Comparison of ENCODE assay signal across 1 cellular context in the genomic region with DNA sequence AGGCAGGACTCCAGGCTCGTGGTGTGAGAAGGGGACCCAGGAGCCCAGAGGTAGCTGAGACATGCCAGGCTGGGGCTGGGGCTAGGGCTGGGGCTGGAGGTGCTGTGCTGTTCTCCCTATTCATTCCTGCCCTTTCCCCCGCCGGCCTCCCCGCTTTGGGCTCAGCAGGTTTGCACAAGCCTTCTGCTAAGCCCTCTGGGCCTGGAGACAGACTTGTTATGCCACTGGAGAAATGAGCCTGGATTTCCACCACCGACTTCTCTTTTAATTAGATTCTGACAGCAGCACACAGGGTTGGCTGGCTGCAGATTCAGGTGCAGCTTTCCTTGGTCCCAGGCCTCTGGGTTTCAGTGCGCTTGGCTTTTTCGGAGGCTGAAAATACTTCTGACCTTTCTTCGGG.
TF ChIP-seq lines count a peak whose summit lies in the region.

No MANE protein-coding gene starts in this region.

TF ChIP-seq in SK-N-SH, 30 proteins besides CTCF, POLR2A, EP300 and RAD21 (continued from another document):
- TF ChIP-seq, protein P1, sequence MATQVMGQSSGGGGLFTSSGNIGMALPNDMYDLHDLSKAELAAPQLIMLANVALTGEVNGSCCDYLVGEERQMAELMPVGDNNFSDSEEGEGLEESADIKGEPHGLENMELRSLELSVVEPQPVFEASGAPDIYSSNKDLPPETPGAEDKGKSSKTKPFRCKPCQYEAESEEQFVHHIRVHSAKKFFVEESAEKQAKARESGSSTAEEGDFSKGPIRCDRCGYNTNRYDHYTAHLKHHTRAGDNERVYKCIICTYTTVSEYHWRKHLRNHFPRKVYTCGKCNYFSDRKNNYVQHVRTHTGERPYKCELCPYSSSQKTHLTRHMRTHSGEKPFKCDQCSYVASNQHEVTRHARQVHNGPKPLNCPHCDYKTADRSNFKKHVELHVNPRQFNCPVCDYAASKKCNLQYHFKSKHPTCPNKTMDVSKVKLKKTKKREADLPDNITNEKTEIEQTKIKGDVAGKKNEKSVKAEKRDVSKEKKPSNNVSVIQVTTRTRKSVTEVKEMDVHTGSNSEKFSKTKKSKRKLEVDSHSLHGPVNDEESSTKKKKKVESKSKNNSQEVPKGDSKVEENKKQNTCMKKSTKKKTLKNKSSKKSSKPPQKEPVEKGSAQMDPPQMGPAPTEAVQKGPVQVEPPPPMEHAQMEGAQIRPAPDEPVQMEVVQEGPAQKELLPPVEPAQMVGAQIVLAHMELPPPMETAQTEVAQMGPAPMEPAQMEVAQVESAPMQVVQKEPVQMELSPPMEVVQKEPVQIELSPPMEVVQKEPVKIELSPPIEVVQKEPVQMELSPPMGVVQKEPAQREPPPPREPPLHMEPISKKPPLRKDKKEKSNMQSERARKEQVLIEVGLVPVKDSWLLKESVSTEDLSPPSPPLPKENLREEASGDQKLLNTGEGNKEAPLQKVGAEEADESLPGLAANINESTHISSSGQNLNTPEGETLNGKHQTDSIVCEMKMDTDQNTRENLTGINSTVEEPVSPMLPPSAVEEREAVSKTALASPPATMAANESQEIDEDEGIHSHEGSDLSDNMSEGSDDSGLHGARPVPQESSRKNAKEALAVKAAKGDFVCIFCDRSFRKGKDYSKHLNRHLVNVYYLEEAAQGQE (IDR thresholded peaks at IDR 0.05; ENCODE audit: low read depth, low read length), result no peak
- TF ChIP-seq RXRA (IDR thresholded peaks at IDR 0.05; ENCODE audit: borderline replicate concordance, low read depth) (no peak), NRF1 (IDR thresholded peaks at IDR 0.05; ENCODE audit: low read depth, low read length) (no peak), MXI1 (IDR thresholded peaks at IDR 0.05; ENCODE audit: low read depth, low read length) (no peak), POLR2AphosphoS5 (IDR thresholded peaks at IDR 0.05; ENCODE audit: low read depth, low read length) (no peak), FOSL2 (IDR thresholded peaks at IDR 0.05; ENCODE audit: borderline replicate concordance, low read depth) (no peak), TAF1 (IDR thresholded peaks at IDR 0.05; ENCODE audit: borderline replicate concordance, low read depth, low read length) (no peak), TEAD4 (IDR thresholded peaks at IDR 0.05; ENCODE audit: borderline replicate concordance, insufficient read depth) (no peak), MEF2A (IDR thresholded peaks at IDR 0.05; ENCODE audit: borderline replicate concordance, low read depth) (no peak), TCF12 (IDR thresholded peaks at IDR 0.05) (no peak), SMC3 (IDR thresholded peaks at IDR 0.05; ENCODE audit: low read depth, low read length) (no peak)
- TF ChIP-seq, protein P2, sequence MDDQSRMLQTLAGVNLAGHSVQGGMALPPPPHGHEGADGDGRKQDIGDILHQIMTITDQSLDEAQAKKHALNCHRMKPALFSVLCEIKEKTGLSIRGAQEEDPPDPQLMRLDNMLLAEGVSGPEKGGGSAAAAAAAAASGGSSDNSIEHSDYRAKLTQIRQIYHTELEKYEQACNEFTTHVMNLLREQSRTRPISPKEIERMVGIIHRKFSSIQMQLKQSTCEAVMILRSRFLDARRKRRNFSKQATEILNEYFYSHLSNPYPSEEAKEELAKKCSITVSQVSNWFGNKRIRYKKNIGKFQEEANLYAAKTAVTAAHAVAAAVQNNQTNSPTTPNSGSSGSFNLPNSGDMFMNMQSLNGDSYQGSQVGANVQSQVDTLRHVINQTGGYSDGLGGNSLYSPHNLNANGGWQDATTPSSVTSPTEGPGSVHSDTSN (IDR thresholded peaks at IDR 0.05), result no peak
- TF ChIP-seq, protein P3, sequence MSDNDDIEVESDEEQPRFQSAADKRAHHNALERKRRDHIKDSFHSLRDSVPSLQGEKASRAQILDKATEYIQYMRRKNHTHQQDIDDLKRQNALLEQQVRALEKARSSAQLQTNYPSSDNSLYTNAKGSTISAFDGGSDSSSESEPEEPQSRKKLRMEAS (IDR thresholded peaks at IDR 0.05; ENCODE audit: low read depth), result no peak
